ENCODE assay signal across 1 cellular context in genomic region chr6:109440325-109441068, GRCh38.
TF ChIP-seq lines count a peak whose summit lies in the region.

Gene PPIL6, minus strand, starts transcription at chr6:109440628. Its CDS starts 38 bp downstream, at chr6:109440590.
Gene SMPD2, plus strand, starts transcription at chr6:109440724. Its CDS starts 398 bp downstream, at chr6:109441122.

TF ChIP-seq in GM12878, 131 proteins besides CTCF, POLR2A, EP300 and RAD21 (continued from another document and continues in another):
- TF ChIP-seq ATF2 (IDR thresholded peaks at IDR 0.05; ENCODE audit: low read length): no peak
- TF ChIP-seq E4F1 (IDR thresholded peaks at IDR 0.05; ENCODE audit: borderline replicate concordance, partially characterized antibody): peak; percentile 73
- no peak for TF ChIP-seq PKNOX1 (IDR thresholded peaks at IDR 0.05)
- TF ChIP-seq HCFC1 (IDR thresholded peaks at IDR 0.05; ENCODE audit: low read length): 0 out of 2 replicates have a peak, but pooled peaks have one; percentile 34
- TF ChIP-seq ZNF207 (IDR thresholded peaks at IDR 0.05; ENCODE audit: borderline replicate concordance): no peak
- TF ChIP-seq GATAD2B (conservative IDR thresholded peaks at IDR 0.05; ENCODE audit: low read depth): peak; percentile 87
- peak; percentile 88 for TF ChIP-seq YY1 (IDR thresholded peaks at IDR 0.05; ENCODE audit: low read depth, low read length)
- TF ChIP-seq KLF5 (IDR thresholded peaks at IDR 0.05; ENCODE audit: partially characterized antibody): peak; percentile 65
- TF ChIP-seq ZNF274 (IDR thresholded peaks at IDR 0.05; ENCODE audit: insufficient read depth, insufficient read length): no peak
- TF ChIP-seq BCL3 (IDR thresholded peaks at IDR 0.05; ENCODE audit: borderline replicate concordance, insufficient read depth, low read depth, low read length, poor library complexity, severe bottlenecking): peak; percentile 42
- peak; percentile 49 for TF ChIP-seq MYC (IDR thresholded peaks at IDR 0.05; ENCODE audit: insufficient read depth, insufficient read length, insufficient replicate concordance, low read length, severe bottlenecking)
- TF ChIP-seq RELA (IDR thresholded peaks at IDR 0.05; ENCODE audit: borderline replicate concordance, partially characterized antibody): no peak
- peak; percentile 91 for TF ChIP-seq MAX (IDR thresholded peaks at IDR 0.05; ENCODE audit: low read depth, low read length)
- TF ChIP-seq ETV6 (conservative IDR thresholded peaks at IDR 0.05 in 1 of 2, IDR thresholded peaks at IDR 0.05 in 1 of 2; ENCODE audit: borderline replicate concordance in 1 of 2, low read depth in 1 of 2): no peak
- TF ChIP-seq ZSCAN29 (IDR thresholded peaks at IDR 0.05): 0 out of 2 replicates have a peak, but pooled peaks have one; percentile 42
- peak; percentile 83 for TF ChIP-seq NR2C1 (IDR thresholded peaks at IDR 0.05)
- TF ChIP-seq ZNF592 (IDR thresholded peaks at IDR 0.05): 0 out of 2 replicates have a peak, but pooled peaks have one; percentile 33
- peak; percentile 58 for TF ChIP-seq BACH1 (IDR thresholded peaks at IDR 0.05; ENCODE audit: borderline replicate concordance)
- peak; percentile 85 for TF ChIP-seq SIN3A (IDR thresholded peaks at IDR 0.05; ENCODE audit: low read depth, low read length)
- no peak for TF ChIP-seq ZBTB33 (IDR thresholded peaks at IDR 0.05)
- TF ChIP-seq IRF5 (IDR thresholded peaks at IDR 0.05; ENCODE audit: borderline replicate concordance): no peak
- peak; percentile 84 for TF ChIP-seq RELB (IDR thresholded peaks at IDR 0.05; ENCODE audit: low read depth)
- TF ChIP-seq DPF2 (IDR thresholded peaks at IDR 0.05): peak; percentile 83
- no peak for TF ChIP-seq STAT3 (IDR thresholded peaks at IDR 0.05; ENCODE audit: low read depth, low read length)
- TF ChIP-seq EGR1 (IDR thresholded peaks at IDR 0.05; ENCODE audit: borderline replicate concordance in 1 of 2, low read depth in 2 of 2, low read length in 2 of 2): peak in 1 of 2 experiments; percentile 93; a peak in 2 of 3 replicates
- 0 out of 2 replicates have a peak, but pooled peaks have one; percentile 26 for TF ChIP-seq IRF4 (IDR thresholded peaks at IDR 0.05; ENCODE audit: low read depth, low read length)
- TF ChIP-seq SMARCA5 (IDR thresholded peaks at IDR 0.05): peak; percentile 54; the same call in 1 of the 2 replicates
- TF ChIP-seq NR2F1 (conservative IDR thresholded peaks at IDR 0.05): peak; percentile 97
- 0 out of 2 replicates have a peak, but pooled peaks have one; percentile 11 for TF ChIP-seq TCF12 (IDR thresholded peaks at IDR 0.05; ENCODE audit: low read depth, low read length)
- TF ChIP-seq SMC3 (IDR thresholded peaks at IDR 0.05; ENCODE audit: borderline replicate concordance, low read length): 0 out of 2 replicates have a peak, but pooled peaks have one; percentile 3
- no peak for TF ChIP-seq MYB (IDR thresholded peaks at IDR 0.05; ENCODE audit: borderline replicate concordance, low read depth, low read length)
- peak; percentile 89 for TF ChIP-seq IKZF1 (conservative IDR thresholded peaks at IDR 0.05)
- peak; percentile 74 for TF ChIP-seq SP1 (IDR thresholded peaks at IDR 0.05; ENCODE audit: low read depth, low read length)
- TF ChIP-seq BCL11A (IDR thresholded peaks at IDR 0.05; ENCODE audit: low read depth, low read length): no peak
- no peak for TF ChIP-seq MTA2 (IDR thresholded peaks at IDR 0.05; ENCODE audit: low read depth)
- 0 out of 2 replicates have a peak, but pooled peaks have one; percentile 12 for TF ChIP-seq MLLT1 (IDR thresholded peaks at IDR 0.05)
- TF ChIP-seq PAX5 (IDR thresholded peaks at IDR 0.05; ENCODE audit: borderline replicate concordance, low read depth, low read length): peak; percentile 12; the same call in 1 of the 2 replicates
- no peak for TF ChIP-seq NRF1 (conservative IDR thresholded peaks at IDR 0.05; ENCODE audit: low read depth, low read length)
- TF ChIP-seq MXI1 (IDR thresholded peaks at IDR 0.05; ENCODE audit: low read depth, low read length): peak; percentile 95
- no peak for TF ChIP-seq JUND (IDR thresholded peaks at IDR 0.05; ENCODE audit: low read depth, low read length)
- TF ChIP-seq HDAC6 (IDR thresholded peaks at IDR 0.05; ENCODE audit: unreplicated experiment): no peak
- TF ChIP-seq NBN (IDR thresholded peaks at IDR 0.05): peak; percentile 26; the same call in 1 of the 2 replicates
- TF ChIP-seq MTA3 (IDR thresholded peaks at IDR 0.05; ENCODE audit: borderline replicate concordance, low read length): no peak
- no peak for TF ChIP-seq POLR2AphosphoS2 (IDR thresholded peaks at IDR 0.05; ENCODE audit: low read depth, low read length)
- no peak for TF ChIP-seq ZNF24 (IDR thresholded peaks at IDR 0.05)
- TF ChIP-seq MEF2A (IDR thresholded peaks at IDR 0.05; ENCODE audit: insufficient read depth, low read depth, low read length): 0 out of 2 replicates have a peak, but pooled peaks have one; percentile 32
- TF ChIP-seq BMI1 (IDR thresholded peaks at IDR 0.05; ENCODE audit: borderline replicate concordance): peak; percentile 57
- no peak for TF ChIP-seq HDGF (IDR thresholded peaks at IDR 0.05)
